In the genomic region with DNA sequence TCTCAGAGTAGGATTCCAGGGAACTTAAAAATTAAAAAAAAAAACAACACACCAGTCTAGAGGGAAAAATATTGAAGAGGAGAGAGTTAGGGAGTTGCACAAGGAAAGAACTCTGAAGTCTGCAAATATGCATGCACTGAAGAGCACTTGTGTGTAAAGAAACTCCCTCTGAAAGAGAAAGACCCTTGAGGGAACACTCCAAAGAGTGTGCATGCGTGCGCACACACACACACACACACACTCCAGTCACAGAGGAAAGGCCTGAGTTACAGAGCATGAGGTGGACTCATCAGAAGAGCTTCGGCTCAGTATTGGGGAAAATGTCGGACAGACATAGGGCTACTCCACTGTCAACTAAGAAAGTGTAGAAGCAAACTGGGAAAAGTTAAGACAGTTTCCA, we compare ENCODE assay signal across 38 cellular contexts. TPM values are rescaled to one million over a fixed set of nuclear protein-coding genes. Genes with fewer than 3 reads are reported as not detected.
"Had no signal": no experiment of that assay in that cellular context is flagged by ENCODE, and none has a peak within 500 bp of the region (broad histone marks: within the 10 kb centered on the region; RNA-seq: fewer than 3 reads in every experiment).

No MANE protein-coding gene starts in this region.

- H3K27ac ChIP-seq: adrenal gland, body of pancreas, brain microvascular endothelial cell, breast epithelium, VCaP had no signal

- H3K9me3 Mint-ChIP-seq: activated CD4-positive, alpha-beta memory T cell treated with anti-CD3 and anti-CD28 coated beads for 36 hours; activated CD4-positive, alpha-beta T cell treated with anti-CD3 and anti-CD28 coated beads, Interleukin-2, amount 10 ng/mL, durations not matched to agents 24 days and 14 days; activated CD8-positive, alpha-beta T cell treated with anti-CD3 and anti-CD28 coated beads for 36 hours; activated naive CD4-positive, alpha-beta T cell treated with anti-CD3 and anti-CD28 coated beads, Interleukin-2, amount 50 U/mL, for 72 hours; activated naive CD8-positive, alpha-beta T cell treated with anti-CD3 and anti-CD28 coated beads for 36 hours; activated T-cell treated with anti-CD3 and anti-CD28 coated beads, Interleukin-2, amount 50 U/mL, for 4 hours; activated T-cell treated with anti-CD3 and anti-CD28 coated beads, Interleukin-2, amount 50 U/mL, for 72 hours; activated T-helper 1 cell treated with anti-CD3 and anti-CD28 coated beads, Interleukin-12 subunit alpha, Interleukin-12 subunit beta, Interleukin-2, Interleukin-4 antibody, amounts not matched to agents 30 ng/mL and 10 ng/mL and 1 ng/mL, durations not matched to agents 14 hours and 24 hours and 36 hours; activated T-helper 17 cell treated with anti-CD3 and anti-CD28 coated beads, Interleukin-2, amount 50 U/mL, for 72 hours; T-helper 1 cell treated with Interleukin-12 subunit alpha and Interleukin-12 subunit beta and Interleukin-4 antibody, amounts not matched to agents 30 μg/mL and 1 μg/mL, for 36 hours; T-helper 2 cell treated with Interferon-gamma antibody and Interleukin-4, amounts not matched to agents 5 μg/mL and 100 μg/mL, for 36 hours had no signal

- H3K4me3 ChIP-seq: adrenal gland, body of pancreas, breast epithelium had no signal

- H3K4me1 Mint-ChIP-seq: activated T-helper 17 cell treated with anti-CD3 and anti-CD28 coated beads, Interleukin-2, amount 50 U/mL, for 72 hours had no signal

- H3K9me3 ChIP-seq: adrenal gland, body of pancreas, breast epithelium had no signal

- DNase-seq: activated B cell treated with CpG ODN at 0.5 μM for 24 hours; activated CD4-positive, alpha-beta memory T cell treated with anti-CD3 and anti-CD28 coated beads for 36 hours; activated CD4-positive, alpha-beta T cell treated with anti-CD3 and anti-CD28 coated beads for 4 hours; activated CD4-positive, alpha-beta T cell treated with anti-CD3 and anti-CD28 coated beads, Interleukin-2, amount 10 ng/mL, durations not matched to agents 24 days and 14 days; activated CD4-positive, alpha-beta T cell treated with anti-CD3 and anti-CD28 coated beads, Interleukin-2, amount 50 U/mL, for 1 hour; activated CD4-positive, alpha-beta T cell treated with anti-CD3 and anti-CD28 coated beads, Interleukin-2, amount 50 U/mL, for 4 hours; activated CD4-positive, CD25-positive, alpha-beta regulatory T cell treated with anti-CD3 and anti-CD28 coated beads, Interleukin-2, amount 50 U/mL, for 72 hours; activated CD8-positive, alpha-beta memory T cell treated with anti-CD3 and anti-CD28 coated beads, Interleukin-2, amount 50 U/mL, for 4 hours; activated CD8-positive, alpha-beta T cell treated with anti-CD3 and anti-CD28 coated beads for 36 hours; activated gamma-delta T cell treated with Interleukin-2 at 50 U/mL for 16 hours; activated naive CD4-positive, alpha-beta T cell; activated naive CD4-positive, alpha-beta T cell treated with anti-CD3 and anti-CD28 coated beads for 36 hours; activated naive CD4-positive, alpha-beta T cell treated with anti-CD3 and anti-CD28 coated beads, Interleukin-2, amount 50 U/mL, for 16 hours; activated naive CD8-positive, alpha-beta T cell treated with anti-CD3 and anti-CD28 coated beads for 36 hours; activated T-cell treated with anti-CD3 and anti-CD28 coated beads for 4 hours; activated T-cell treated with anti-CD3 and anti-CD28 coated beads, Interleukin-2, amount 50 U/mL, for 1 hour; activated T-cell treated with anti-CD3 and anti-CD28 coated beads, Interleukin-2, amount 50 U/mL, for 4 hours; activated T-cell treated with anti-CD3 and anti-CD28 coated beads, Interleukin-2, amount 50 U/mL, for 72 hours; adrenal gland; amniotic stem cell; aorta; body of pancreas; brain microvascular endothelial cell; central memory CD4-positive, alpha-beta T cell; T-helper 1 cell; T-helper 2 cell; T-helper 9 cell had no signal

- H3K4me3 Mint-ChIP-seq: activated B cell treated with CpG ODN at 0.5 μM for 24 hours; activated CD4-positive, alpha-beta memory T cell treated with anti-CD3 and anti-CD28 coated beads for 36 hours; activated CD4-positive, alpha-beta T cell treated with anti-CD3 and anti-CD28 coated beads, Interleukin-2, amount 10 ng/mL, durations not matched to agents 24 days and 14 days; activated CD8-positive, alpha-beta T cell treated with anti-CD3 and anti-CD28 coated beads for 36 hours; activated naive CD4-positive, alpha-beta T cell treated with anti-CD3 and anti-CD28 coated beads for 36 hours; activated naive CD8-positive, alpha-beta T cell treated with anti-CD3 and anti-CD28 coated beads for 36 hours; activated T-cell treated with anti-CD3 and anti-CD28 coated beads, Interleukin-2, amount 50 U/mL, for 4 hours; activated T-cell treated with anti-CD3 and anti-CD28 coated beads, Interleukin-2, amount 50 U/mL, for 72 hours; activated T-helper 1 cell treated with anti-CD3 and anti-CD28 coated beads, Interleukin-12 subunit alpha, Interleukin-12 subunit beta, Interleukin-2, Interleukin-4 antibody, amounts not matched to agents 30 ng/mL and 10 ng/mL and 1 ng/mL, durations not matched to agents 14 hours and 24 hours and 36 hours; activated T-helper 17 cell treated with anti-CD3 and anti-CD28 coated beads, Interleukin-2, amount 50 U/mL, for 72 hours; T-helper 1 cell treated with Interleukin-12 subunit alpha and Interleukin-12 subunit beta and Interleukin-4 antibody, amounts not matched to agents 30 μg/mL and 1 μg/mL, for 36 hours; T-helper 2 cell treated with Interferon-gamma antibody and Interleukin-4, amounts not matched to agents 5 μg/mL and 100 μg/mL, for 36 hours had no signal

- H3K4me1 ChIP-seq: adrenal gland, body of pancreas, breast epithelium had no signal

- ATAC-seq: activated CD8-positive, alpha-beta T cell treated with anti-CD3 and anti-CD28 coated beads for 36 hours; activated naive CD4-positive, alpha-beta T cell treated with anti-CD3 and anti-CD28 coated beads, Interleukin-2, amount 50 U/mL, for 72 hours; activated T-cell treated with anti-CD3 and anti-CD28 coated beads, Interleukin-2, amount 50 U/mL, for 4 hours; activated T-cell treated with anti-CD3 and anti-CD28 coated beads, Interleukin-2, amount 50 U/mL, for 72 hours; activated T-helper 17 cell treated with anti-CD3 and anti-CD28 coated beads, Interleukin-2, amount 50 U/mL, for 72 hours; body of pancreas had no signal

- H3K27ac Mint-ChIP-seq: activated B cell treated with CpG ODN at 0.5 μM for 24 hours; activated CD4-positive, alpha-beta memory T cell treated with anti-CD3 and anti-CD28 coated beads for 36 hours; activated CD4-positive, alpha-beta T cell treated with anti-CD3 and anti-CD28 coated beads, Interleukin-2, amount 10 ng/mL, durations not matched to agents 24 days and 14 days; activated CD8-positive, alpha-beta T cell treated with anti-CD3 and anti-CD28 coated beads for 36 hours; activated naive CD4-positive, alpha-beta T cell treated with anti-CD3 and anti-CD28 coated beads for 36 hours; activated naive CD4-positive, alpha-beta T cell treated with anti-CD3 and anti-CD28 coated beads, Interleukin-2, amount 50 U/mL, for 72 hours; activated naive CD8-positive, alpha-beta T cell treated with anti-CD3 and anti-CD28 coated beads for 36 hours; activated T-cell treated with anti-CD3 and anti-CD28 coated beads, Interleukin-2, amount 50 U/mL, for 72 hours; activated T-helper 1 cell treated with anti-CD3 and anti-CD28 coated beads, Interleukin-12 subunit alpha, Interleukin-12 subunit beta, Interleukin-2, Interleukin-4 antibody, amounts not matched to agents 30 ng/mL and 10 ng/mL and 1 ng/mL, durations not matched to agents 14 hours and 24 hours and 36 hours; activated T-helper 17 cell treated with anti-CD3 and anti-CD28 coated beads, Interleukin-2, amount 50 U/mL, for 72 hours; T-helper 1 cell treated with Interleukin-12 subunit alpha and Interleukin-12 subunit beta and Interleukin-4 antibody, amounts not matched to agents 30 μg/mL and 1 μg/mL, for 36 hours; T-helper 2 cell treated with Interferon-gamma antibody and Interleukin-4, amounts not matched to agents 5 μg/mL and 100 μg/mL, for 36 hours had no signal

- H3K27me3 ChIP-seq: body of pancreas, breast epithelium had no signal

- H3K36me3 ChIP-seq: adrenal gland, brain microvascular endothelial cell, breast epithelium had no signal

- H3K36me3 Mint-ChIP-seq: activated CD4-positive, alpha-beta memory T cell treated with anti-CD3 and anti-CD28 coated beads for 36 hours; activated naive CD4-positive, alpha-beta T cell treated with anti-CD3 and anti-CD28 coated beads, Interleukin-2, amount 50 U/mL, for 72 hours; activated naive CD8-positive, alpha-beta T cell treated with anti-CD3 and anti-CD28 coated beads for 36 hours had no signal

RNA-seq across cellular contexts. Expression of a gene that starts 30.1 kb away (rescaled TPM):
- total RNA-seq: activated B cell treated with CpG ODN at 0.5 μM for 24 hours; activated CD4-positive, alpha-beta memory T cell treated with anti-CD3 and anti-CD28 coated beads for 36 hours; activated CD4-positive, alpha-beta T cell treated with anti-CD3 and anti-CD28 coated beads, Interleukin-2, amount 10 ng/mL, durations not matched to agents 24 days and 14 days; activated CD8-positive, alpha-beta memory T cell treated with anti-CD3 and anti-CD28 coated beads for 36 hours; activated CD8-positive, alpha-beta T cell treated with anti-CD3 and anti-CD28 coated beads for 36 hours; activated naive CD4-positive, alpha-beta T cell treated with anti-CD3 and anti-CD28 coated beads for 36 hours; activated naive CD4-positive, alpha-beta T cell treated with anti-CD3 and anti-CD28 coated beads, Interleukin-2, amount 50 U/mL, for 72 hours; activated naive CD8-positive, alpha-beta T cell treated with anti-CD3 and anti-CD28 coated beads for 36 hours; activated T-cell treated with anti-CD3 and anti-CD28 coated beads, Interleukin-2, amount 50 U/mL, for 4 hours; activated T-cell treated with anti-CD3 and anti-CD28 coated beads, Interleukin-2, amount 50 U/mL, for 72 hours; activated T-helper 1 cell treated with anti-CD3 and anti-CD28 coated beads, Interleukin-12 subunit alpha, Interleukin-12 subunit beta, Interleukin-2, Interleukin-4 antibody, amounts not matched to agents 30 ng/mL and 10 ng/mL and 1 ng/mL, durations not matched to agents 14 hours and 24 hours and 36 hours; activated T-helper 17 cell treated with anti-CD3 and anti-CD28 coated beads, Interleukin-2, amount 50 U/mL, for 72 hours; adrenal gland; aorta; astrocyte; body of pancreas; breast epithelium; cardiac septum; cerebellum had no signal
- polyA plus RNA-seq: adrenal gland, aorta had no signal
